Comparison of ENCODE assay signal across 14 cellular contexts in the genomic region with DNA sequence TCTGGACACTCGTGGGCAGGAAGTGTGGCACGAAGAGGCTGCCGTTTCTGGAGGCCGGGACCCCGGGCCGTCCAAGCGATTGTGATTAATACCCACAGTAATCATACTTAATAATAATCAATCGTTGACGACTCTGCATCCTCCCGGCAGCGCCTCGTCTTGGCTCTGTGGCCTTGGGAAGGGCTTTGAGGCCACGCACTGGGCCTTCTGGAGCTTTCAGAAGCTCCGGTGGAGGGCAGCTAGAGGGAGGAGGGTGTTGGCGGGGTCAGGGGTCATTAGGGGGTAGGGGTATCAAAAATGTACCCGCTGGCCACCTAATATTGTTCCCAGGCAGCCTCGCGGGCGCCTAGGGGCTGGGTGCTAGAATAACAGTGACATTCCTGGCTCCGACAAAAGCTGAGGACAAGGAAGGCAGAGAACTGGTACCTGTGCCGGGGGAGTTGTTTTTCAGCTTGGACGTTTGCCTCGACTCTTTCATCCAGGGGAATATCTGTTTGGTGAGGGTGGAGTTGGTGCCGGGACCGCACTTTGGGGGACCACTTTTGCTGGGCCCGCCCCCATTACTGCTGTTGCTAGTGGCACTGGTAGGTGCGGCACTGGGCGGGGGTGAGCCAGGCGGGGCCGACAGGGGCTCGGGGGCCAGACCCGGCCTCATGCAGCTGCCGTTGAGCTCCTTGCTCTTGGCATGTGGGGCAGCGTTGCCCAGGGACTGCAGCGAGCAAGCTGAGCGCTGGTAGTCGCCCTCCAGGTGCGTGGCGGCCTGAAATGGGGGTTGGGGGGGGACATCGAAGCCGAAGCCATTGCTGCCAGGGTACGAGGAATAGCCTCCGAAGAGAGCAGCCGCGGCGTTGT. TPM values are rescaled to one million over a fixed set of nuclear protein-coding genes. Genes with fewer than 3 reads are reported as not detected.
DNase-seq lines count a peak whose midpoint lies in the region; ATAC-seq, FAIRE-seq and TF ChIP-seq lines count a peak whose summit lies in the region.
"Had no signal": no experiment of that assay in that cellular context is flagged by ENCODE, and none has a peak within 500 bp of the region (broad histone marks: within the 10 kb centered on the region; RNA-seq: fewer than 3 reads in every experiment).

No MANE protein-coding gene starts in this region.

- intact Hi-C loops in HepG2 (cut with micrococcal nuclease; ENCODE audit: unreplicated experiment), result no loop called here
- intact Hi-C loops in right lobe of liver (cut with DNase I), result no loop called here

- CTCF ChIA-PET in HepG2 (lab: Yijun Ruan, JAX; ENCODE audit: low intra/inter-chr PET ratio, low total read pairs), result no interaction called here

- H3K9me3 ChIP-seq in HepG2 (ENCODE audit: low read length), result no peaks in the 10 kb centered on the region
- no peaks in the 10 kb centered on the region for H3K9me3 ChIP-seq in right lobe of liver

- H3K9me3 Mint-ChIP-seq in mesothelial cell of epicardium, result no peaks in the 10 kb centered on the region

- ATAC-seq in HepG2, result no peak; the same call in 1 of the 3 replicates
- no peak for ATAC-seq in right lobe of liver
- ATAC-seq in foreskin keratinocyte, result no peak

- H3K36me3 ChIP-seq in HepG2 (replicated peaks in 1 of 2; ENCODE audit: control insufficient read depth in 1 of 2, insufficient read depth in 2 of 2, low read length in 2 of 2), result no peaks in the 10 kb centered on the region
- no peaks in the 10 kb centered on the region for H3K36me3 ChIP-seq in right lobe of liver

- 29% methylated on average over 28 of the region's 46 CpGs for WGBS in HepG2 (ENCODE audit: low lambda C conversion rate)
- WGBS in right lobe of liver (ENCODE audit: insufficient coverage, low coverage, low lambda C conversion rate, missing lambda C conversion rate), result 32% methylated on average over 22 of the region's 46 CpGs

- H3K4me2 ChIP-seq in HepG2 (ENCODE audit: low read depth, low read length), result no peak overlapping the region; the same call in 1 of the 2 replicates

- TF ChIP-seq CTCF in HepG2 (CRISPR knock-in tag; IDR thresholded peaks at IDR 0.05) (no peak), right lobe of liver (IDR thresholded peaks at IDR 0.05) (no peak), mesothelial cell of epicardium (IDR thresholded peaks at IDR 0.05; ENCODE audit: unreplicated experiment) (no peak), foreskin keratinocyte (conservative IDR thresholded peaks at IDR 0.05) (no peak)

- H3K4me3 ChIP-seq in HepG2 (replicated peaks in 1 of 3; ENCODE audit: insufficient read depth in 1 of 3, low read depth in 2 of 3, low read length in 3 of 3) (no peak overlapping the region), right lobe of liver (no peak overlapping the region)
- H3K4me3 ChIP-seq: hepatocyte had no signal

- peak overlapping the region; percentile 49 for H3K4me3 Mint-ChIP-seq in mesothelial cell of epicardium

- in situ Hi-C loops in HepG2 (cut with HindIII; ENCODE audit: extremely low pct_ligation_motif_present, low pct_unique_long_range_greater_than_20kb), result no loop called here

- H4K20me1 ChIP-seq in HepG2 (ENCODE audit: insufficient read depth, low read length), result no peaks in the 10 kb centered on the region; the same call in 1 of the 2 replicates

- no peak for FAIRE-seq in HepG2 (lab: Jason Lieb, UNC)
- FAIRE-seq: bronchial epithelial cell had no signal

- TF ChIP-seq POLR2A in HepG2 (IDR thresholded peaks at IDR 0.05; ENCODE audit: insufficient read depth in 1 of 2, low read depth in 2 of 2, low read length in 2 of 2) (no peak), right lobe of liver (IDR thresholded peaks at IDR 0.05) (no peak)

- no peaks in the 10 kb centered on the region for H3K4me1 ChIP-seq in HepG2 (ENCODE audit: insufficient read depth, low read length)
- H3K4me1 ChIP-seq in right lobe of liver, result peaks cover 0 to 6% (median 0%) of the 10 kb centered on the region in 4 donors
- H3K4me1 ChIP-seq in foreskin keratinocyte, result peaks cover 3% of the 10 kb centered on the region

- peaks cover 19% of the 10 kb centered on the region for H3K36me3 Mint-ChIP-seq in mesothelial cell of epicardium

- TF ChIP-seq RAD21 in HepG2 (CRISPR knock-in tag; IDR thresholded peaks at IDR 0.05), result no peak

- TF ChIP-seq EP300 in HepG2 (IDR thresholded peaks at IDR 0.05; ENCODE audit: low read depth in 2 of 2, low read length in 2 of 2) (no peak), HepG2 (CRISPR knock-in tag; IDR thresholded peaks at IDR 0.05; ENCODE audit: borderline replicate concordance) (no peak)

- no peak overlapping the region for H3K9ac ChIP-seq in HepG2 (ENCODE audit: insufficient read depth, low read depth, low read length)

- POLR2A ChIA-PET in HepG2 (lab: Yijun Ruan, JAX), result no interaction called here

- no peaks in the 10 kb centered on the region for H3K79me2 ChIP-seq in HepG2 (ENCODE audit: insufficient read depth, low read length)

- BruUV-seq in HepG2 (replicated peaks; lab: Mats Ljungman, UMichigan), result no TSS peak

- no peak overlapping the region for H3K27ac ChIP-seq in HepG2 (ENCODE audit: extremely low read length, insufficient read depth, low read length)
- no peak overlapping the region for H3K27ac ChIP-seq in right lobe of liver
- no peak overlapping the region for H3K27ac ChIP-seq in foreskin keratinocyte
- H3K27ac ChIP-seq: hepatocyte had no signal

- H3K4me1 Mint-ChIP-seq in mesothelial cell of epicardium, result peaks cover 85% of the 10 kb centered on the region

- H2AFZ ChIP-seq in HepG2 (ENCODE audit: low read length), result no peak overlapping the region
- H2AFZ ChIP-seq: hepatocyte had no signal

- H3K27me3 ChIP-seq in HepG2 (ENCODE audit: control insufficient read depth in 1 of 2, insufficient read depth in 2 of 2, low read length in 2 of 2) (peaks cover 18 to 92% of the 10 kb centered on the region in 2 experiments), right lobe of liver (no peaks in the 10 kb centered on the region), foreskin keratinocyte (peaks cover 97% of the 10 kb centered on the region)

- H3K27ac Mint-ChIP-seq in mesothelial cell of epicardium, result peak overlapping the region; percentile 99

- DNase-seq in HepG2 (ENCODE audit: low spot score) (no peak), right lobe of liver (no peak), ecto neural progenitor cell (ENCODE audit: low spot score) (peak; percentile 71), mesothelial cell of epicardium (ENCODE audit: low spot score in 2 of 2, unreplicated experiment in 2 of 2) (no peak), dedifferentiated amniotic fluid mesenchymal stem cell (ENCODE audit: extremely low spot score) (no peak), foreskin keratinocyte (no peak), NCI-H1048 (lab: John Stamatoyannopoulos, UW) (no peak)
- no peak for DNase-seq in stimulated activated CD4-positive, alpha-beta T cell treated with anti-CD3 and anti-CD28 coated beads, Interleukin-1b, Interleukin-23, amount 100 ng/mL, for 48 hours
- DNase-seq: activated CD8-positive, alpha-beta memory T cell treated with anti-CD3 and anti-CD28 coated beads for 24 hours; activated effector memory CD4-positive, alpha-beta T cell treated with Interleukin-2 at 50 U/mL for 16 hours; GOT3 had no signal

- H3K27me3 Mint-ChIP-seq in mesothelial cell of epicardium (ENCODE audit: low read depth), result peaks cover 4% of the 10 kb centered on the region

RNA-seq across cellular contexts. Expression of a gene that starts 6.9 kb away (rescaled TPM):
- total RNA-seq in HepG2 (2016; rRNA removed; fragmentation: Illumina TruSeq; extraction: Trizol) (not detected in 2 replicates), right lobe of liver (1 to 10 TPM; 1.1 to 1.9 (median 1.5) TPM), mesothelial cell of epicardium (46.6 to 47.2 TPM (median 46.7 TPM) in 3 replicates), foreskin keratinocyte (0.41 and 0.74 TPM in 2 replicates)
- not detected in 2 replicates for total RNA-seq in HepG2 (2016; cell fraction: cytosol; rRNA removed; fragmentation: Illumina TruSeq; extraction: Trizol; ENCODE audit: low read depth)
- total RNA-seq in HepG2 (2016; cell fraction: insoluble cytoplasmic fraction; rRNA removed; fragmentation: Illumina TruSeq; extraction: Trizol), result not detected in 2 replicates
- not detected in 2 replicates for total RNA-seq in HepG2 (2016; cell fraction: membrane; rRNA removed; fragmentation: Illumina TruSeq; extraction: Trizol)
- total RNA-seq in HepG2 (2016; cell fraction: nucleus; rRNA removed; fragmentation: Illumina TruSeq; extraction: Trizol), result not detected in 2 replicates
- polyA plus RNA-seq in HepG2 (2011; rRNA removed) (not detected in 2 replicates), foreskin keratinocyte (1.2 and 1.3 TPM in 2 replicates)
- polyA plus RNA-seq in HepG2 (2011; cell fraction: cytosol; rRNA removed), result not detected in 2 replicates
- polyA plus RNA-seq in HepG2 (2011; cell fraction: nucleus; rRNA removed), result not detected in 2 replicates
- polyA plus RNA-seq in HepG2 (2012), result not detected in 2 replicates
- polyA plus RNA-seq in HepG2 (2016; cell fraction: cytosol; fragmentation: Illumina TruSeq; extraction: Trizol; ENCODE audit: low read depth), result not detected in 2 replicates
- not detected in 2 replicates for polyA plus RNA-seq in HepG2 (2016; cell fraction: insoluble cytoplasmic fraction; fragmentation: Illumina TruSeq; extraction: Trizol; ENCODE audit: low read depth)
- polyA plus RNA-seq in HepG2 (2016; cell fraction: membrane; fragmentation: Illumina TruSeq; extraction: Trizol; ENCODE audit: low read depth), result not detected in 2 replicates
- polyA plus RNA-seq in HepG2 (2016; cell fraction: nucleus; fragmentation: Illumina TruSeq; extraction: Trizol; ENCODE audit: insufficient read depth, low read depth), result not detected in 2 replicates
- 0.28 TPM in 1 of 2 replicates, not detected in the other for polyA minus RNA-seq in HepG2 (2011; rRNA and poly(A)+ RNA removed; ENCODE audit: low replicate concordance)
- not detected in 2 replicates for polyA minus RNA-seq in HepG2 (2011; cell fraction: cytosol; rRNA and poly(A)+ RNA removed)
- polyA minus RNA-seq in HepG2 (2011; cell fraction: nucleus; rRNA and poly(A)+ RNA removed), result not detected in 2 replicates
- total RNA-seq: bronchial epithelial cell had no signal

RNA-seq across cellular contexts. Expression of a gene that starts 21.0 kb away (rescaled TPM):
- total RNA-seq in HepG2 (2016; rRNA removed; fragmentation: Illumina TruSeq; extraction: Trizol), result not detected in 2 replicates
- not detected in 2 replicates for total RNA-seq in HepG2 (2016; cell fraction: cytosol; rRNA removed; fragmentation: Illumina TruSeq; extraction: Trizol; ENCODE audit: low read depth)
- total RNA-seq in HepG2 (2016; cell fraction: insoluble cytoplasmic fraction; rRNA removed; fragmentation: Illumina TruSeq; extraction: Trizol), result not detected in 2 replicates
- total RNA-seq in HepG2 (2016; cell fraction: membrane; rRNA removed; fragmentation: Illumina TruSeq; extraction: Trizol), result not detected in 2 replicates
- total RNA-seq in HepG2 (2016; cell fraction: nucleus; rRNA removed; fragmentation: Illumina TruSeq; extraction: Trizol), result not detected in 2 replicates
- polyA plus RNA-seq in HepG2 (2011; rRNA removed), result not detected in 2 replicates
- not detected in 2 replicates for polyA plus RNA-seq in HepG2 (2011; cell fraction: cytosol; rRNA removed)
- polyA plus RNA-seq in HepG2 (2011; cell fraction: nucleus; rRNA removed), result not detected in 2 replicates
- polyA plus RNA-seq in HepG2 (2012), result not detected in 2 replicates
- polyA plus RNA-seq in HepG2 (2016; cell fraction: cytosol; fragmentation: Illumina TruSeq; extraction: Trizol; ENCODE audit: low read depth), result not detected in 2 replicates
- not detected in 2 replicates for polyA plus RNA-seq in HepG2 (2016; cell fraction: insoluble cytoplasmic fraction; fragmentation: Illumina TruSeq; extraction: Trizol; ENCODE audit: low read depth)
- polyA plus RNA-seq in HepG2 (2016; cell fraction: membrane; fragmentation: Illumina TruSeq; extraction: Trizol; ENCODE audit: low read depth), result not detected in 2 replicates
- not detected in 2 replicates for polyA plus RNA-seq in HepG2 (2016; cell fraction: nucleus; fragmentation: Illumina TruSeq; extraction: Trizol; ENCODE audit: insufficient read depth, low read depth)
- not detected in 2 replicates for polyA minus RNA-seq in HepG2 (2011; rRNA and poly(A)+ RNA removed; ENCODE audit: low replicate concordance)
- polyA minus RNA-seq in HepG2 (2011; cell fraction: cytosol; rRNA and poly(A)+ RNA removed), result not detected in 2 replicates
- polyA minus RNA-seq in HepG2 (2011; cell fraction: nucleus; rRNA and poly(A)+ RNA removed), result not detected in 2 replicates
- total RNA-seq in right lobe of liver, result not detected
- 0.24 to 0.43 TPM (median 0.25 TPM) in 3 replicates for total RNA-seq in mesothelial cell of epicardium
- not detected in 2 replicates for total RNA-seq in foreskin keratinocyte
- polyA plus RNA-seq in foreskin keratinocyte, result not detected in 2 replicates
- total RNA-seq: bronchial epithelial cell, hepatocyte, omental fat pad had no signal
- polyA plus RNA-seq: hepatocyte had no signal

RNA-seq across cellular contexts. Expression of a gene that starts 26.3 kb away (rescaled TPM):
- not detected in 2 replicates for total RNA-seq in HepG2 (2016; rRNA removed; fragmentation: Illumina TruSeq; extraction: Trizol)
- total RNA-seq in HepG2 (2016; cell fraction: cytosol; rRNA removed; fragmentation: Illumina TruSeq; extraction: Trizol; ENCODE audit: low read depth), result not detected in 2 replicates
- not detected in 2 replicates for total RNA-seq in HepG2 (2016; cell fraction: insoluble cytoplasmic fraction; rRNA removed; fragmentation: Illumina TruSeq; extraction: Trizol)
- total RNA-seq in HepG2 (2016; cell fraction: membrane; rRNA removed; fragmentation: Illumina TruSeq; extraction: Trizol), result not detected in 2 replicates
- not detected in 2 replicates for total RNA-seq in HepG2 (2016; cell fraction: nucleus; rRNA removed; fragmentation: Illumina TruSeq; extraction: Trizol)
- not detected in 2 replicates for polyA plus RNA-seq in HepG2 (2011; rRNA removed)
- not detected in 2 replicates for polyA plus RNA-seq in HepG2 (2011; cell fraction: cytosol; rRNA removed)
- polyA plus RNA-seq in HepG2 (2011; cell fraction: nucleus; rRNA removed), result not detected in 2 replicates
- polyA plus RNA-seq in HepG2 (2012), result not detected in 2 replicates
- not detected in 2 replicates for polyA plus RNA-seq in HepG2 (2016; cell fraction: cytosol; fragmentation: Illumina TruSeq; extraction: Trizol; ENCODE audit: low read depth)
- not detected in 2 replicates for polyA plus RNA-seq in HepG2 (2016; cell fraction: insoluble cytoplasmic fraction; fragmentation: Illumina TruSeq; extraction: Trizol; ENCODE audit: low read depth)
- not detected in 2 replicates for polyA plus RNA-seq in HepG2 (2016; cell fraction: membrane; fragmentation: Illumina TruSeq; extraction: Trizol; ENCODE audit: low read depth)
- not detected in 2 replicates for polyA plus RNA-seq in HepG2 (2016; cell fraction: nucleus; fragmentation: Illumina TruSeq; extraction: Trizol; ENCODE audit: insufficient read depth, low read depth)
- 0.04 and 0.49 TPM in 2 replicates for polyA minus RNA-seq in HepG2 (2011; rRNA and poly(A)+ RNA removed; ENCODE audit: low replicate concordance)
- not detected in 2 replicates for polyA minus RNA-seq in HepG2 (2011; cell fraction: cytosol; rRNA and poly(A)+ RNA removed)
- not detected in 2 replicates for polyA minus RNA-seq in HepG2 (2011; cell fraction: nucleus; rRNA and poly(A)+ RNA removed)
- 1 to 10 TPM in 1 of 6 experiments, under 1 TPM in 5; 0.31 to 1.1 (median 0.68) TPM for total RNA-seq in right lobe of liver
- 34.2 to 39.2 TPM (median 34.4 TPM) in 3 replicates for total RNA-seq in mesothelial cell of epicardium
- 0.03 and 0.04 TPM in 2 replicates for total RNA-seq in foreskin keratinocyte
- polyA plus RNA-seq in foreskin keratinocyte, result 0.03 and 0.04 TPM in 2 replicates
- total RNA-seq: bronchial epithelial cell had no signal

RNA-seq across cellular contexts. Expression of a gene that starts 38.2 kb away (rescaled TPM):
- not detected in 2 replicates for total RNA-seq in HepG2 (2016; rRNA removed; fragmentation: Illumina TruSeq; extraction: Trizol)
- total RNA-seq in HepG2 (2016; cell fraction: cytosol; rRNA removed; fragmentation: Illumina TruSeq; extraction: Trizol; ENCODE audit: low read depth), result not detected in 2 replicates
- not detected in 2 replicates for total RNA-seq in HepG2 (2016; cell fraction: insoluble cytoplasmic fraction; rRNA removed; fragmentation: Illumina TruSeq; extraction: Trizol)
- total RNA-seq in HepG2 (2016; cell fraction: membrane; rRNA removed; fragmentation: Illumina TruSeq; extraction: Trizol), result not detected in 2 replicates
- not detected in 2 replicates for total RNA-seq in HepG2 (2016; cell fraction: nucleus; rRNA removed; fragmentation: Illumina TruSeq; extraction: Trizol)
- not detected in 2 replicates for polyA plus RNA-seq in HepG2 (2011; rRNA removed)
- polyA plus RNA-seq in HepG2 (2011; cell fraction: cytosol; rRNA removed), result not detected in 2 replicates
- polyA plus RNA-seq in HepG2 (2011; cell fraction: nucleus; rRNA removed), result 0.28 TPM in 1 of 2 replicates, not detected in the other
- not detected in 2 replicates for polyA plus RNA-seq in HepG2 (2012)
- polyA plus RNA-seq in HepG2 (2016; cell fraction: cytosol; fragmentation: Illumina TruSeq; extraction: Trizol; ENCODE audit: low read depth), result not detected in 2 replicates
- not detected in 2 replicates for polyA plus RNA-seq in HepG2 (2016; cell fraction: insoluble cytoplasmic fraction; fragmentation: Illumina TruSeq; extraction: Trizol; ENCODE audit: low read depth)
- not detected in 2 replicates for polyA plus RNA-seq in HepG2 (2016; cell fraction: membrane; fragmentation: Illumina TruSeq; extraction: Trizol; ENCODE audit: low read depth)
- polyA plus RNA-seq in HepG2 (2016; cell fraction: nucleus; fragmentation: Illumina TruSeq; extraction: Trizol; ENCODE audit: insufficient read depth, low read depth), result not detected in 2 replicates
- polyA minus RNA-seq in HepG2 (2011; rRNA and poly(A)+ RNA removed; ENCODE audit: low replicate concordance), result 2.3 TPM in 1 of 2 replicates, not detected in the other
- polyA minus RNA-seq in HepG2 (2011; cell fraction: cytosol; rRNA and poly(A)+ RNA removed), result not detected in 2 replicates
- polyA minus RNA-seq in HepG2 (2011; cell fraction: nucleus; rRNA and poly(A)+ RNA removed), result not detected in 2 replicates
- total RNA-seq in right lobe of liver, result 1 to 10 TPM in 5 of 6 experiments, under 1 TPM in 1; 0.99 to 3.2 (median 2.6) TPM
- 282 to 303 TPM (median 282 TPM) in 3 replicates for total RNA-seq in mesothelial cell of epicardium
- total RNA-seq in foreskin keratinocyte, result 0.04 and 0.48 TPM in 2 replicates
- polyA plus RNA-seq in foreskin keratinocyte, result 0.02 and 0.09 TPM in 2 replicates
- total RNA-seq: bronchial epithelial cell had no signal

RNA-seq across cellular contexts. Expression of a gene that starts 41.8 kb away (rescaled TPM):
- total RNA-seq in HepG2 (2016; rRNA removed; fragmentation: Illumina TruSeq; extraction: Trizol), result not detected in 2 replicates
- not detected in 2 replicates for total RNA-seq in HepG2 (2016; cell fraction: cytosol; rRNA removed; fragmentation: Illumina TruSeq; extraction: Trizol; ENCODE audit: low read depth)
- not detected in 2 replicates for total RNA-seq in HepG2 (2016; cell fraction: insoluble cytoplasmic fraction; rRNA removed; fragmentation: Illumina TruSeq; extraction: Trizol)
- total RNA-seq in HepG2 (2016; cell fraction: membrane; rRNA removed; fragmentation: Illumina TruSeq; extraction: Trizol), result not detected in 2 replicates
- total RNA-seq in HepG2 (2016; cell fraction: nucleus; rRNA removed; fragmentation: Illumina TruSeq; extraction: Trizol), result not detected in 2 replicates
- not detected in 2 replicates for polyA plus RNA-seq in HepG2 (2011; rRNA removed)
- not detected in 2 replicates for polyA plus RNA-seq in HepG2 (2011; cell fraction: cytosol; rRNA removed)
- not detected in 2 replicates for polyA plus RNA-seq in HepG2 (2011; cell fraction: nucleus; rRNA removed)
- not detected in 2 replicates for polyA plus RNA-seq in HepG2 (2012)
- polyA plus RNA-seq in HepG2 (2016; cell fraction: cytosol; fragmentation: Illumina TruSeq; extraction: Trizol; ENCODE audit: low read depth), result not detected in 2 replicates
- polyA plus RNA-seq in HepG2 (2016; cell fraction: insoluble cytoplasmic fraction; fragmentation: Illumina TruSeq; extraction: Trizol; ENCODE audit: low read depth), result not detected in 2 replicates
- polyA plus RNA-seq in HepG2 (2016; cell fraction: membrane; fragmentation: Illumina TruSeq; extraction: Trizol; ENCODE audit: low read depth), result not detected in 2 replicates
- polyA plus RNA-seq in HepG2 (2016; cell fraction: nucleus; fragmentation: Illumina TruSeq; extraction: Trizol; ENCODE audit: insufficient read depth, low read depth), result not detected in 2 replicates
- 0.49 TPM in 1 of 2 replicates, not detected in the other for polyA minus RNA-seq in HepG2 (2011; rRNA and poly(A)+ RNA removed; ENCODE audit: low replicate concordance)
- not detected in 2 replicates for polyA minus RNA-seq in HepG2 (2011; cell fraction: cytosol; rRNA and poly(A)+ RNA removed)
- polyA minus RNA-seq in HepG2 (2011; cell fraction: nucleus; rRNA and poly(A)+ RNA removed), result not detected in 2 replicates
- under 1 TPM in 5 of 6 experiments, not detected in 1; 0.11 to 0.29 (median 0.19) TPM for total RNA-seq in right lobe of liver
- total RNA-seq in mesothelial cell of epicardium, result 28.6 to 32.4 TPM (median 31.1 TPM) in 3 replicates
- not detected in 2 replicates for total RNA-seq in foreskin keratinocyte
- polyA plus RNA-seq in foreskin keratinocyte, result not detected in 2 replicates
- total RNA-seq: bronchial epithelial cell had no signal

Comparison
In these comparisons a context has a peak if more than half of its experiments do, and no peak if none do; other contexts are left out.
1. RNA of a gene that starts 6.9 kb away (total RNA-seq): 46.6 to 47.2 TPM in mesothelial cell of epicardium; 1.1 to 1.9 TPM in right lobe of liver, 0.41 to 0.74 TPM in foreskin keratinocyte and not detected in HepG2; every median in the first group is over 10 times any median in the second.
2. RNA of a gene that starts 26.3 kb away (total RNA-seq): 34.2 to 39.2 TPM in mesothelial cell of epicardium; 0.31 to 1.1 TPM in right lobe of liver, 0.03 to 0.04 TPM in foreskin keratinocyte and not detected in HepG2; every median in the first group is over 10 times any median in the second.